In genomic region chr21:37237346-37237745, GRCh38 we compare ENCODE assay signal across 1 cellular context.
TF ChIP-seq lines count a peak whose summit lies in the region.

No MANE protein-coding gene starts in this region.

TF ChIP-seq in endothelial cell of umbilical vein, 7 proteins besides CTCF, POLR2A, EP300 and RAD21:
- TF ChIP-seq MAX (IDR thresholded peaks at IDR 0.05; ENCODE audit: insufficient read depth, insufficient read length), result no peak
- no peak for TF ChIP-seq FOS (IDR thresholded peaks at IDR 0.05; ENCODE audit: borderline replicate concordance, insufficient read depth, low read length)
- no peak for TF ChIP-seq MYC (IDR thresholded peaks at IDR 0.05; ENCODE audit: low read depth, low read length)
- no peak for TF ChIP-seq GATA2 (IDR thresholded peaks at IDR 0.05; ENCODE audit: insufficient read depth, insufficient read length, low read depth, low read length)
- TF ChIP-seq POLR2AphosphoS5 (IDR thresholded peaks at IDR 0.05; ENCODE audit: insufficient read depth, low read depth, low read length), result no peak
- no peak for TF ChIP-seq JUN (IDR thresholded peaks at IDR 0.05; ENCODE audit: borderline replicate concordance, insufficient read depth, insufficient read length, low read depth)
- TF ChIP-seq EZH2 (IDR thresholded peaks at IDR 0.05; ENCODE audit: borderline replicate concordance, low read depth, low read length, severe bottlenecking), result no peak
